Comparison of ENCODE assay signal across 10 cellular contexts in genomic region chr10:24462889-24463552, GRCh38.
DNase-seq lines count a peak whose midpoint lies in the region; ATAC-seq and FAIRE-seq lines count a peak whose summit lies in the region.
"Had no signal": no experiment of that assay in that cellular context is flagged by ENCODE, and none has a peak within 500 bp of the region (broad histone marks: within the 10 kb centered on the region; RNA-seq: fewer than 3 reads in every experiment).

No MANE protein-coding gene starts in this region.

- peaks cover 20% of the 10 kb centered on the region for H3K27me3 Mint-ChIP-seq in activated T-helper 17 cell treated with anti-CD3 and anti-CD28 coated beads, Interleukin-2, amount 50 U/mL, for 72 hours

- peak; percentile 55 for DNase-seq in Jurkat, Clone E6-1 (ENCODE audit: low read depth, low spot score)
- DNase-seq in glomerular visceral epithelial cell (ENCODE audit: extremely low spot score) (peak; percentile 20), GM19239 (ENCODE audit: insufficient read length, low spot score) (no peak), NCI-H1092 treated with DMSO at 0.1 percent for 48 hours (lab: John Stamatoyannopoulos, UW) (no peak)
- DNase-seq in activated naive CD4-positive, alpha-beta T cell treated with Interleukin-2 at 50 U/mL for 16 hours, result no peak
- DNase-seq: cerebellar nuclear complex; stimulated activated CD4-positive, alpha-beta T cell treated with anti-CD3 and anti-CD28 coated beads, Interleukin-12 subunit alpha, Interleukin-12 subunit beta, amount 100 ng/mL, for 4 hours had no signal

- H3K9me3 Mint-ChIP-seq in activated T-helper 17 cell treated with anti-CD3 and anti-CD28 coated beads, Interleukin-2, amount 50 U/mL, for 72 hours, result peaks cover 4% of the 10 kb centered on the region
- H3K9me3 Mint-ChIP-seq: activated CD4-positive, alpha-beta memory T cell treated with anti-CD3 and anti-CD28 coated beads for 36 hours had no signal

- FAIRE-seq in GM19239 (lab: Jason Lieb, UNC), result no peak

- H3K9me3 ChIP-seq in subcutaneous abdominal adipose tissue (ENCODE audit: control insufficient read depth in 5 of 5, low read length in 5 of 5), result no peaks in the 10 kb centered on the region

- H3K4me1 ChIP-seq in subcutaneous abdominal adipose tissue (ENCODE audit: control insufficient read depth in 5 of 5, insufficient read depth in 5 of 5, low read length in 5 of 5), result peaks cover 8 to 28% (median 20%) of the 10 kb centered on the region in 5 donors

- H3K4me1 Mint-ChIP-seq in activated T-helper 17 cell treated with anti-CD3 and anti-CD28 coated beads, Interleukin-2, amount 50 U/mL, for 72 hours, result peaks cover 37% of the 10 kb centered on the region

- H3K4me3 ChIP-seq in Jurkat, Clone E6-1 (ENCODE audit: low read length), result no peak overlapping the region
- H3K4me3 ChIP-seq in subcutaneous abdominal adipose tissue (ENCODE audit: low read depth in 1 of 5, low read length in 5 of 5), result no peak overlapping the region

- peak overlapping the region; percentile 61 for H3K27ac ChIP-seq in subcutaneous abdominal adipose tissue (ENCODE audit: low read depth, low read length)

- H3K36me3 Mint-ChIP-seq in activated T-helper 17 cell treated with anti-CD3 and anti-CD28 coated beads, Interleukin-2, amount 50 U/mL, for 72 hours (ENCODE audit: low read depth), result peaks cover 5% of the 10 kb centered on the region
- H3K36me3 Mint-ChIP-seq: activated CD4-positive, alpha-beta memory T cell treated with anti-CD3 and anti-CD28 coated beads for 36 hours had no signal

- no peak for ATAC-seq in activated T-helper 17 cell treated with anti-CD3 and anti-CD28 coated beads, Interleukin-2, amount 50 U/mL, for 72 hours (replicated peaks)

- peaks cover 0 to 3% (median 0%) of the 10 kb centered on the region in 5 donors for H3K36me3 ChIP-seq in subcutaneous abdominal adipose tissue (ENCODE audit: control insufficient read depth in 5 of 5, insufficient read depth in 5 of 5, low read length in 5 of 5)

- H3K9ac ChIP-seq in subcutaneous abdominal adipose tissue (ENCODE audit: low read length in 5 of 5), result no peak overlapping the region

- peaks cover 0 to 4% (median 0%) of the 10 kb centered on the region in 5 donors for H3K27me3 ChIP-seq in subcutaneous abdominal adipose tissue (ENCODE audit: control insufficient read depth in 5 of 5, insufficient read depth in 4 of 5, low read length in 5 of 5)

- H3K4me3 Mint-ChIP-seq in activated T-helper 17 cell treated with anti-CD3 and anti-CD28 coated beads, Interleukin-2, amount 50 U/mL, for 72 hours, result peak overlapping the region; percentile 72
- H3K4me3 Mint-ChIP-seq: activated CD4-positive, alpha-beta memory T cell treated with anti-CD3 and anti-CD28 coated beads for 36 hours had no signal

- H3K27ac Mint-ChIP-seq in activated T-helper 17 cell treated with anti-CD3 and anti-CD28 coated beads, Interleukin-2, amount 50 U/mL, for 72 hours, result peak overlapping the region; percentile 86
- H3K27ac Mint-ChIP-seq: activated CD4-positive, alpha-beta memory T cell treated with anti-CD3 and anti-CD28 coated beads for 36 hours had no signal

Comparison
In these comparisons a context has a peak if more than half of its experiments do, and no peak if none do; other contexts are left out.
1. DNase-seq: peak in Jurkat, Clone E6-1 (single experiment) and glomerular visceral epithelial cell (single experiment); none in activated naive CD4-positive, alpha-beta T cell treated with Interleukin-2 at 50 U/mL for 16 hours (single experiment), GM19239 (single experiment) and NCI-H1092 treated with DMSO at 0.1 percent for 48 hours (single experiment).